In the genomic region with DNA sequence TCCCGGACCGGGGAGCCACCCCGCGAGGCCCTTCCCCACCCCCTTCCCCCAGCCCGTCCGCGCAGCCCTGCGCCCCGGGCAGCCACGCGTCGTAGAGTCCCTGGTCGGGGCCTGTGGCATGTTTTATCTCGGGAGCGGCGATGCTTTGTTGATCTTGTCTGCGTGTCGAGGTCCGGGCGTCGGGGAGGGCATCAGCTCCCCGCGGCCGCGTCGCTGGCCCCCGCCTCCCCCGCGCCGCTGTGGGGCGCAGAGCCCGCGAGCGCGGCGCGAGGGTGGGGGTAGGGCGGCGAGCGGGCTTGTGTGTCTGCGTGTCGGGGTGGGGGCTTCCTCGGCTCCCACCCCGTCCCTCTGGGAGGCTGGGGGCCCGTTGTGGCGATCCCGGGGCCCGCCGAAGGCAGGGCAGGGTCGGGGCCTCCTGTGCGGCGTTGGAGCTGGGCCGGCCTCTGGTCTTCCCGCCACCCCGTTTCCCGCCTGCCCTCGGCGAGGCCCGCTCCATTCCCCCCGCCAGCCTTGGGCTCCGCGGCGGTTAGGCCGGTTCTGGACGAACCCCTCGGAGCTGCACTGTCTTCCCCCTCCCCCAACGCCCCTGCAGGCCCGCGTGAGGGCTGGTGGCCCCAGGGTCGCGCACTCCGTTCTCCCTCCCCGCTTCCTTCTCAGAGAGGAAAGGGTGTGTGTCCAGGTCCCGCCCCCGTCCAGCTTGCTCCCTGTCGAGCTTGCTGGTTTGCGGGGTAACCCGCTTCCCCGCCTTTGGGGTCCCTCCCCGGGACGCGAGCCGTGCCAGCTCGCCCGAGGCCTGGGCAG, we compare ENCODE assay signal across 8 cellular contexts. TPM values are rescaled to one million over a fixed set of nuclear protein-coding genes. Genes with fewer than 3 reads are reported as not detected.
DNase-seq lines count a peak whose midpoint lies in the region; ATAC-seq and TF ChIP-seq lines count a peak whose summit lies in the region.

No MANE protein-coding gene starts in this region.

- POLR2A ChIA-PET in OCI-LY7 (lab: Charles Lee), result interaction anchor here (0.6 to 2.2 kb wide), 9 partner anchors 10 to 1546 kb away, joined by 3 to 10 read pairs (median 4); no protein-coding TSS in a partner anchor

- H3K79me1 ChIP-seq in neuronal stem cell (ENCODE audit: low read depth, low read length), result peaks cover 7% of the 10 kb centered on the region

- H2BK12ac ChIP-seq in neuronal stem cell (ENCODE audit: low read length), result no peak overlapping the region

- WGBS in neuronal stem cell (ENCODE audit: extremely low coverage in 2 of 2, insufficient read length in 2 of 2, insufficient replicate concordance in 1 of 2), 2 donors, result no CpG with 5 or more reads among the region's 85 CpGs
- WGBS in thyroid gland, 2 donors, result 0 to 2% methylated on average over 7 to 25 of the region's 85 CpGs

- no peaks in the 10 kb centered on the region for H3K9me2 ChIP-seq in OCI-LY7 (ENCODE audit: insufficient read depth, low read length)

- peak overlapping the region; percentile 83 for H3K23ac ChIP-seq in neuronal stem cell (ENCODE audit: low read depth, low read length, poor library complexity)

- H2BK15ac ChIP-seq in neuronal stem cell (ENCODE audit: low read length), result peak overlapping the region; percentile 93

- BruUV-seq in OCI-LY7 (replicated peaks; lab: Mats Ljungman, UMichigan), result no TSS peak

- H2AFZ ChIP-seq in ACC112 (ENCODE audit: low read length, unreplicated experiment) (peak overlapping the region; percentile 93), OCI-LY7 (ENCODE audit: low read length) (peak overlapping the region; percentile 65; the same call in 1 of the 2 replicates), neuronal stem cell (ENCODE audit: low read length) (peak overlapping the region; percentile 98)

- peak overlapping the region; percentile 100 for H3K18ac ChIP-seq in neuronal stem cell (ENCODE audit: low read length)

- peaks cover 31% of the 10 kb centered on the region for H4K20me1 ChIP-seq in OCI-LY7 (ENCODE audit: insufficient read depth, low read length)

- H4K91ac ChIP-seq in neuronal stem cell (ENCODE audit: low read depth, low read length, poor library complexity), result no peak overlapping the region

- H3K4ac ChIP-seq in neuronal stem cell (ENCODE audit: low read length), result peak overlapping the region; percentile 94

- H3K4me1 ChIP-seq in ACC112 (ENCODE audit: control insufficient read depth, insufficient read depth, low read length, unreplicated experiment), result peaks cover 19% of the 10 kb centered on the region
- H3K4me1 ChIP-seq in OCI-LY7 (ENCODE audit: insufficient read depth, low read length, poor library complexity, severe bottlenecking), result peaks cover 26% of the 10 kb centered on the region
- peaks cover 3 to 7% of the 10 kb centered on the region in 2 donors for H3K4me1 ChIP-seq in neuronal stem cell (ENCODE audit: control insufficient read depth in 2 of 2, insufficient read depth in 1 of 2, low read depth in 1 of 2, low read length in 2 of 2)
- peaks cover 12 to 15% of the 10 kb centered on the region in 2 donors for H3K4me1 ChIP-seq in thyroid gland

- TF ChIP-seq CTCF in OCI-LY7 (conservative IDR thresholded peaks at IDR 0.05; ENCODE audit: low read length) (no peak), fibroblast of the aortic adventitia (IDR thresholded peaks at IDR 0.05; ENCODE audit: insufficient read depth, low read length) (no peak), thyroid gland (IDR thresholded peaks at IDR 0.05) (no peak)

- H3K27me3 ChIP-seq in ACC112 (ENCODE audit: insufficient read depth, low read length), result no peaks in the 10 kb centered on the region
- no peaks in the 10 kb centered on the region for H3K27me3 ChIP-seq in neuronal stem cell (ENCODE audit: control insufficient read depth in 3 of 3, insufficient read depth in 3 of 3, low read depth in 1 of 3, low read length in 3 of 3)
- no peaks in the 10 kb centered on the region for H3K27me3 ChIP-seq in thyroid gland

- peak overlapping the region; percentile 99 for H3K14ac ChIP-seq in neuronal stem cell (ENCODE audit: low read length)

- CTCF ChIA-PET in OCI-LY7 (lab: Charles Lee; ENCODE audit: unreplicated experiment), result interaction anchor here (0.6 to 1.6 kb wide), 3 partner anchors 11 to 669 kb away, joined by 3 to 4 read pairs (median 3); no protein-coding TSS in a partner anchor

- H3K79me2 ChIP-seq in ACC112 (ENCODE audit: control insufficient read depth, insufficient read depth, low read length, unreplicated experiment), result peaks cover 55% of the 10 kb centered on the region
- peaks cover 56% of the 10 kb centered on the region for H3K79me2 ChIP-seq in OCI-LY7 (ENCODE audit: insufficient read depth, low read depth, low read length)

- peak overlapping the region; percentile 99 for H3K9ac ChIP-seq in neuronal stem cell (ENCODE audit: low read depth, low read length, poor library complexity)

- peak overlapping the region; percentile 65 for H4K8ac ChIP-seq in neuronal stem cell (ENCODE audit: low read depth, low read length)

- peak overlapping the region; percentile 92 for H2AK5ac ChIP-seq in neuronal stem cell (ENCODE audit: low read depth, low read length)

- intact Hi-C loops in OCI-LY7 (cut with micrococcal nuclease; ENCODE audit: unreplicated experiment), result loop anchor here (1.0 to 10.0 kb wide), 5 partner anchors 17 to 1294 kb away; a partner anchor contains a TSS
- intact Hi-C loops in thyroid gland (cut with DNase I), result loop anchor here (5.0 to 10.0 kb wide), 2 partner anchors 66 to 119 kb away; a partner anchor contains a TSS

- H2BK120ac ChIP-seq in neuronal stem cell (ENCODE audit: low read depth, low read length), result peak overlapping the region; percentile 72

- ATAC-seq in GM18508 (IDR thresholded peaks at IDR 0.05; ENCODE audit: insufficient read depth, unreplicated experiment), result peak; percentile 16
- peak; percentile 33 for ATAC-seq in HG03025 (IDR thresholded peaks at IDR 0.05; ENCODE audit: low FRiP score, unreplicated experiment)

- peak in 1 of 2 donors; percentile 19 for TF ChIP-seq POLR2A in thyroid gland (IDR thresholded peaks at IDR 0.05)

- DNase-seq in OCI-LY7 (ENCODE audit: low spot score) (peak; percentile 57), fibroblast of the aortic adventitia (ENCODE audit: low read depth) (no peak), neuronal stem cell (ENCODE audit: low spot score) (peak; percentile 56), thyroid gland (peak; percentile 58 to 63)
- DNase-seq in activated effector memory CD4-positive, alpha-beta T cell treated with Interleukin-2 at 50 U/mL for 16 hours, result peak; percentile 27

- H3K4me3 ChIP-seq in ACC112 (ENCODE audit: low read depth, low read length), result peak overlapping the region; percentile 84
- H3K4me3 ChIP-seq in OCI-LY7 (ENCODE audit: low read depth, low read length, poor library complexity, severe bottlenecking), result peak overlapping the region; percentile 88
- H3K4me3 ChIP-seq in fibroblast of the aortic adventitia (ENCODE audit: low read depth, low read length), result peak overlapping the region; percentile 89
- peak overlapping the region; percentile 97 to 99 for H3K4me3 ChIP-seq in neuronal stem cell (ENCODE audit: low read length in 2 of 2)
- H3K4me3 ChIP-seq in thyroid gland (replicated peaks in 1 of 3), result peak overlapping the region; percentile 84 to 97 (median 97)

- H3K36me3 ChIP-seq in ACC112 (ENCODE audit: insufficient read depth, low read length), result no peaks in the 10 kb centered on the region
- H3K36me3 ChIP-seq in OCI-LY7 (ENCODE audit: insufficient read depth, low read length), result peaks cover 11% of the 10 kb centered on the region; the same call in 1 of the 2 replicates
- H3K36me3 ChIP-seq in neuronal stem cell (replicated peaks in 1 of 2; ENCODE audit: control insufficient read depth in 2 of 2, insufficient read depth in 2 of 2, low read length in 2 of 2), result peaks cover 0 to 21% of the 10 kb centered on the region in 2 donors
- no peaks in the 10 kb centered on the region for H3K36me3 ChIP-seq in thyroid gland

- H3K27ac ChIP-seq in ACC112 (ENCODE audit: low read depth, low read length), result peak overlapping the region; percentile 72
- peak overlapping the region; percentile 81 for H3K27ac ChIP-seq in OCI-LY7 (ENCODE audit: low read depth, low read length, poor library complexity, severe bottlenecking)
- peak overlapping the region; percentile 95 for H3K27ac ChIP-seq in neuronal stem cell (replicated peaks; ENCODE audit: low read length)
- H3K27ac ChIP-seq in thyroid gland, result peak overlapping the region; percentile 85 to 96 (median 95)

- H2BK5ac ChIP-seq in neuronal stem cell (ENCODE audit: low read length), result peak overlapping the region; percentile 94

- H3K4me2 ChIP-seq in OCI-LY7 (ENCODE audit: low read length) (peak overlapping the region; percentile 98), neuronal stem cell (ENCODE audit: insufficient read depth, low read length, poor library complexity, severe bottlenecking) (peak overlapping the region; percentile 72)

- H3K9me3 ChIP-seq in OCI-LY7 (ENCODE audit: low read length) (no peaks in the 10 kb centered on the region), neuronal stem cell (replicated peaks in 1 of 2; ENCODE audit: control insufficient read depth in 2 of 2, insufficient read depth in 1 of 2, low read depth in 1 of 2, low read length in 2 of 2) (peaks cover 0 to 9% of the 10 kb centered on the region in 2 donors), thyroid gland (no peaks in the 10 kb centered on the region)

RNA-seq across cellular contexts. Expression of a gene that starts 0.7 kb away (rescaled TPM):
- total RNA-seq in OCI-LY7 (2014; rRNA removed; shearing (Covaris generic)), result 32.3 and 37.6 TPM in 2 replicates
- 116 and 118 TPM in 2 replicates for total RNA-seq in OCI-LY7 (2022)
- total RNA-seq in fibroblast of the aortic adventitia (ENCODE audit: low replicate concordance), result 87.5 and 88.1 TPM in 2 replicates
- 113 TPM for polyA plus RNA-seq in neuronal stem cell (2013, experiment 1 of 2)
- 112 TPM for polyA plus RNA-seq in neuronal stem cell (2013, experiment 2 of 2)
- total RNA-seq in thyroid gland, result 10 to 100 TPM; 31.5 to 40.5 (median 37.1) TPM

RNA-seq across cellular contexts. Expression of a gene that starts 16.9 kb away (rescaled TPM):
- 20.9 and 21.9 TPM in 2 replicates for total RNA-seq in OCI-LY7 (2014; rRNA removed; shearing (Covaris generic))
- 26.4 and 27.6 TPM in 2 replicates for total RNA-seq in OCI-LY7 (2022)
- 24.4 and 49.8 TPM in 2 replicates for total RNA-seq in fibroblast of the aortic adventitia (ENCODE audit: low replicate concordance)
- polyA plus RNA-seq in neuronal stem cell (2013, experiment 1 of 2), result 9.8 TPM
- 10.2 TPM for polyA plus RNA-seq in neuronal stem cell (2013, experiment 2 of 2)
- 10 to 100 TPM; 54.2 to 94.1 (median 69.0) TPM for total RNA-seq in thyroid gland
